ENCODE assay signal across 1 cellular context in the genomic region with DNA sequence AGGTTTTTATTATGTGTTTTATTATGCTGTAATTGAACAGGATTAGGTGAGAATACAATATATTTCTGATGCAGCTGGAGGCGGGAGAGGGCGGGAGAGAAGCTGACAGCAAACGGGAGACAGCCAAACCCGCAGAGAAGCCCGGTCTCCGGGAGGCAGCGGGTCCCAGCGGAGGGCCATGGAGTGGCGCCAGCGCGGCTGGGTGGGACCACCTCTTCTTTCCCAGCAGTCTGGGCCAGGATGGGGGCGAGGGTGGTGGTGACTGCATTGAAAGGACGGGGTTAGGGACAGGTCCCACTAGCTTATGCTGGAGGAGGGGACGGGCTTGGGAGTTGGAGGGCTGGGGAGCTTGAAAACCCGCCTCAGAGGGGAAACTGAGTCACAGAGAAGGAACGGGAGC.
A peak's percentile ranks its signal among the peaks of the same experiment; 100 is the strongest.
TF ChIP-seq lines count a peak whose summit lies in the region.

No MANE protein-coding gene starts in this region.

TF ChIP-seq in GM23338, 12 proteins besides CTCF, POLR2A, EP300 and RAD21:
- TF ChIP-seq EZH2 (IDR thresholded peaks at IDR 0.05; ENCODE audit: low read depth, unreplicated experiment) (peak; percentile 81), STAT1 (IDR thresholded peaks at IDR 0.05; ENCODE audit: unreplicated experiment) (no peak)
